15 cellular contexts compared by ENCODE assay signal in genomic region chr10:33570495-33570894, GRCh38.
A peak's percentile ranks its signal among the peaks of the same experiment; 100 is the strongest.
DNase-seq lines count a peak whose midpoint lies in the region; ATAC-seq and TF ChIP-seq lines count a peak whose summit lies in the region.
"Had no signal": no experiment of that assay in that cellular context is flagged by ENCODE, and none has a peak within 500 bp of the region (broad histone marks: within the 10 kb centered on the region; RNA-seq: fewer than 3 reads in every experiment).

No MANE protein-coding gene starts in this region.

- no peaks in the 10 kb centered on the region for H4K20me1 ChIP-seq in neural progenitor cell (ENCODE audit: low read depth)

- H3K9ac ChIP-seq in neural progenitor cell, result no peak overlapping the region

- no peaks in the 10 kb centered on the region for H3K9me3 ChIP-seq in neural progenitor cell (ENCODE audit: low read depth)
- H3K9me3 ChIP-seq: tibial artery had no signal

- no peak overlapping the region for H3K27ac ChIP-seq in neural progenitor cell
- H3K27ac ChIP-seq: PC-9, tibial artery had no signal

- H3K4me3 Mint-ChIP-seq in neural progenitor cell, result no peak overlapping the region
- H3K4me3 Mint-ChIP-seq: stimulated activated naive B cell treated with anti-CD40 and anti-IgM and Interleukin-4, amounts not matched to agents 10 μg/mL and 1 μg/mL and 100 μg/mL, for 72 hours had no signal

- no peak for TF ChIP-seq CTCF in neural progenitor cell (IDR thresholded peaks at IDR 0.05)

- no peaks in the 10 kb centered on the region for H3F3A ChIP-seq in neural progenitor cell (ENCODE audit: low read depth)

- H2AFZ ChIP-seq in neural progenitor cell (replicated peaks), result no peak overlapping the region
- H2AFZ ChIP-seq: PC-9 had no signal

- H3K9me3 Mint-ChIP-seq in neural progenitor cell, result peaks cover 6% of the 10 kb centered on the region
- H3K9me3 Mint-ChIP-seq: stimulated activated naive B cell treated with anti-CD40 and anti-IgM and Interleukin-4, amounts not matched to agents 10 μg/mL and 1 μg/mL and 100 μg/mL, for 72 hours had no signal

- H3K79me2 ChIP-seq in neural progenitor cell (ENCODE audit: low read depth), result no peaks in the 10 kb centered on the region

- DNase-seq in Kasumi-1 (lab: John Stamatoyannopoulos, UW) (peak; percentile 6 to 7), SKM-1 treated with dmso at 0.1 percent for 144 hours (lab: John Stamatoyannopoulos, UW; ENCODE audit: unreplicated experiment) (peak; percentile 22), left ventricle myocardium superior (no peak), superior temporal gyrus (ENCODE audit: extremely low spot score) (peak; percentile 17), neural progenitor cell (ENCODE audit: low spot score) (no peak), germinal center (ENCODE audit: low spot score) (no peak), NCI-H524 treated with DMSO at 0.1 percent for 48 hours (lab: John Stamatoyannopoulos, UW) (no peak)
- DNase-seq: activated effector memory CD4-positive, alpha-beta T cell treated with Interleukin-2 at 50 U/mL for 16 hours; COR-L47; dermis blood vessel endothelial cell; foreskin melanocyte; NCI-H69; PC-9; stimulated activated naive B cell treated with anti-CD40 and anti-IgM and Interleukin-4, amounts not matched to agents 10 μg/mL and 1 μg/mL and 100 μg/mL, for 72 hours had no signal

- peak; percentile 69 for ATAC-seq in left ventricle myocardium superior
- ATAC-seq: stimulated activated naive B cell treated with anti-CD40 and anti-IgM and Interleukin-4, amounts not matched to agents 10 μg/mL and 1 μg/mL and 100 μg/mL, for 72 hours had no signal

- no peaks in the 10 kb centered on the region for H3K36me3 ChIP-seq in neural progenitor cell
- H3K36me3 ChIP-seq: tibial artery had no signal

- no peaks in the 10 kb centered on the region for H3K27me3 ChIP-seq in neural progenitor cell
- H3K27me3 ChIP-seq: tibial artery had no signal

- peaks cover 14% of the 10 kb centered on the region for H3K27me3 Mint-ChIP-seq in neural progenitor cell (ENCODE audit: insufficient read depth, low read depth)
- H3K27me3 Mint-ChIP-seq: stimulated activated naive B cell treated with anti-CD40 and anti-IgM and Interleukin-4, amounts not matched to agents 10 μg/mL and 1 μg/mL and 100 μg/mL, for 72 hours had no signal

- intact Hi-C loops in left ventricle myocardium superior (cut with micrococcal nuclease), result no loop called here

- H3K4me1 ChIP-seq in neural progenitor cell, result peaks cover 12% of the 10 kb centered on the region
- H3K4me1 ChIP-seq: tibial artery had no signal

- H3K4me2 ChIP-seq in neural progenitor cell, result no peak overlapping the region
- H3K4me2 ChIP-seq: PC-9 had no signal

- no peak overlapping the region for H3K4me3 ChIP-seq in neural progenitor cell
- H3K4me3 ChIP-seq: PC-9, tibial artery had no signal

- no peaks in the 10 kb centered on the region for H3K36me3 Mint-ChIP-seq in neural progenitor cell
- H3K36me3 Mint-ChIP-seq: stimulated activated naive B cell treated with anti-CD40 and anti-IgM and Interleukin-4, amounts not matched to agents 10 μg/mL and 1 μg/mL and 100 μg/mL, for 72 hours had no signal

- no peak overlapping the region for H3K27ac Mint-ChIP-seq in neural progenitor cell
- H3K27ac Mint-ChIP-seq: stimulated activated naive B cell treated with anti-CD40 and anti-IgM and Interleukin-4, amounts not matched to agents 10 μg/mL and 1 μg/mL and 100 μg/mL, for 72 hours had no signal

- H3K4me1 Mint-ChIP-seq in neural progenitor cell, result peaks cover 17% of the 10 kb centered on the region
- H3K4me1 Mint-ChIP-seq: stimulated activated naive B cell treated with anti-CD40 and anti-IgM and Interleukin-4, amounts not matched to agents 10 μg/mL and 1 μg/mL and 100 μg/mL, for 72 hours had no signal

Comparison
In these comparisons a context has a peak if more than half of its experiments do, and no peak if none do; other contexts are left out.
1. DNase-seq: peak in Kasumi-1 (2 of 2), SKM-1 treated with dmso at 0.1 percent for 144 hours (single experiment) and superior temporal gyrus (single experiment); none in left ventricle myocardium superior (single experiment), neural progenitor cell (single experiment), germinal center (single experiment) and NCI-H524 treated with DMSO at 0.1 percent for 48 hours (single experiment).